ENCODE assay signal across 1 cellular context in the genomic region with DNA sequence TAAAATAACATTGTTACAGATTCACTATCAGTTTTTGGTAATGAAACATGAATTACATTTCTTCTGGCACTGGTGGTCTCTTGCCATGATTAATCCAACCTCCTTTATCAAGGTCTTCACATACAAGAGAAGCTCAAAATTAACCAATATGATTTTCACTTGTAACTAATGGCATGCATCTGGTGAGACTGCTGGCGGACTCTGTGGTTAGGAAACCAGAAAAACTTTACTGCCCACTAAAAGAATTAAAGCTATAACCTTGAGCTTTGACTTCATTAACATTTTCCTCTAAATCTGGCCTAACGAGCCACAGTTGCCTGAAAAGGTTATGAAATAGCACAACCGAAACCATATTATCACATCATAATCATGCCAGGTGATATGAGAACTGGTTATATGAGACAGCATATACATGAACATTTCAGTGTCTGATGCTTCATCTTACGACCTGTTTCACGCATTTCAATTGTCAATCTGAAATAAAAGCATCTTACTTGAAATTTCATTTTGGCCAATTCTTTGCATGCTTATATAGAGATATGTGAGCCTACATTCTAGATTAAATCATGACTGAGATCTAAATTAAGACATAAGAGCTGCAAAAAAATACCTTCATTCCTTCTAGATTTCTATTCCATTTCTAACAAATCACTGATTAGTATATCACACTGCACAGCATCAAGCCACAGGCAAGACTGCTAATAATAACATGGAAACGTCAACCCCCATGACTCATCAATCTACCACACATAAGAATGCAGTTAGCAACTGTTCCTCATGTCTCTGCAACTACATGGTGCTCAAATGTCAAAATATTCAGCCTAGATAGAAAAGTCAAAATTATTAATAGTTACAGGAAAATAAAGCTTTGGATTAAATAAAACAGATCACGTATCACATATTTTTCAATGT.
TF ChIP-seq lines count a peak whose summit lies in the region.

No MANE protein-coding gene starts in this region.

TF ChIP-seq in GM12878, 131 proteins besides CTCF, POLR2A, EP300 and RAD21 (continued from another document):
- 0 out of 4 replicates have a peak, but pooled peaks of 1 of the 2 experiments have one; percentile 46 for TF ChIP-seq SRF (IDR thresholded peaks at IDR 0.05; ENCODE audit: low read depth in 2 of 2, low read length in 2 of 2)
- peak; percentile 35 for TF ChIP-seq MEF2B (IDR thresholded peaks at IDR 0.05; ENCODE audit: partially characterized antibody, poor library complexity, severe bottlenecking)
- TF ChIP-seq REST (IDR thresholded peaks at IDR 0.05; ENCODE audit: low read depth, low read length) = no peak
- 0 out of 2 replicates have a peak, but pooled peaks have one; percentile 29 for TF ChIP-seq CREB1 (IDR thresholded peaks at IDR 0.05; ENCODE audit: low read depth)
- no peak for TF ChIP-seq CHD2 (IDR thresholded peaks at IDR 0.05; ENCODE audit: borderline replicate concordance, low read depth, low read length)
- no peak for TF ChIP-seq POLR2AphosphoS5 (IDR thresholded peaks at IDR 0.05; ENCODE audit: low read length)
- no peak for TF ChIP-seq ESRRA (IDR thresholded peaks at IDR 0.05; ENCODE audit: low read length)
- TF ChIP-seq STAT3 (IDR thresholded peaks at IDR 0.05; ENCODE audit: low read depth, low read length) = no peak
- TF ChIP-seq CHD4 (IDR thresholded peaks at IDR 0.05) = no peak
- 0 out of 2 replicates have a peak, but pooled peaks have one; percentile 9 for TF ChIP-seq NFIC (IDR thresholded peaks at IDR 0.05; ENCODE audit: low read depth, low read length)
- TF ChIP-seq ZNF592 (IDR thresholded peaks at IDR 0.05) = no peak
- TF ChIP-seq, protein P1, sequence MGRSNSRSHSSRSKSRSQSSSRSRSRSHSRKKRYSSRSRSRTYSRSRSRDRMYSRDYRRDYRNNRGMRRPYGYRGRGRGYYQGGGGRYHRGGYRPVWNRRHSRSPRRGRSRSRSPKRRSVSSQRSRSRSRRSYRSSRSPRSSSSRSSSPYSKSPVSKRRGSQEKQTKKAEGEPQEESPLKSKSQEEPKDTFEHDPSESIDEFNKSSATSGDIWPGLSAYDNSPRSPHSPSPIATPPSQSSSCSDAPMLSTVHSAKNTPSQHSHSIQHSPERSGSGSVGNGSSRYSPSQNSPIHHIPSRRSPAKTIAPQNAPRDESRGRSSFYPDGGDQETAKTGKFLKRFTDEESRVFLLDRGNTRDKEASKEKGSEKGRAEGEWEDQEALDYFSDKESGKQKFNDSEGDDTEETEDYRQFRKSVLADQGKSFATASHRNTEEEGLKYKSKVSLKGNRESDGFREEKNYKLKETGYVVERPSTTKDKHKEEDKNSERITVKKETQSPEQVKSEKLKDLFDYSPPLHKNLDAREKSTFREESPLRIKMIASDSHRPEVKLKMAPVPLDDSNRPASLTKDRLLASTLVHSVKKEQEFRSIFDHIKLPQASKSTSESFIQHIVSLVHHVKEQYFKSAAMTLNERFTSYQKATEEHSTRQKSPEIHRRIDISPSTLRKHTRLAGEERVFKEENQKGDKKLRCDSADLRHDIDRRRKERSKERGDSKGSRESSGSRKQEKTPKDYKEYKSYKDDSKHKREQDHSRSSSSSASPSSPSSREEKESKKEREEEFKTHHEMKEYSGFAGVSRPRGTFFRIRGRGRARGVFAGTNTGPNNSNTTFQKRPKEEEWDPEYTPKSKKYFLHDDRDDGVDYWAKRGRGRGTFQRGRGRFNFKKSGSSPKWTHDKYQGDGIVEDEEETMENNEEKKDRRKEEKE (IDR thresholded peaks at IDR 0.05) = no peak
- TF ChIP-seq EZH2 (IDR thresholded peaks at IDR 0.05; ENCODE audit: borderline replicate concordance, control insufficient read depth, low read depth, low read length) = no peak
- no peak for TF ChIP-seq HDGF (IDR thresholded peaks at IDR 0.05)
TF ChIP-seq in GM12878: peak in this region for 13.
